Comparison of ENCODE assay signal across 22 cellular contexts in the genomic region with DNA sequence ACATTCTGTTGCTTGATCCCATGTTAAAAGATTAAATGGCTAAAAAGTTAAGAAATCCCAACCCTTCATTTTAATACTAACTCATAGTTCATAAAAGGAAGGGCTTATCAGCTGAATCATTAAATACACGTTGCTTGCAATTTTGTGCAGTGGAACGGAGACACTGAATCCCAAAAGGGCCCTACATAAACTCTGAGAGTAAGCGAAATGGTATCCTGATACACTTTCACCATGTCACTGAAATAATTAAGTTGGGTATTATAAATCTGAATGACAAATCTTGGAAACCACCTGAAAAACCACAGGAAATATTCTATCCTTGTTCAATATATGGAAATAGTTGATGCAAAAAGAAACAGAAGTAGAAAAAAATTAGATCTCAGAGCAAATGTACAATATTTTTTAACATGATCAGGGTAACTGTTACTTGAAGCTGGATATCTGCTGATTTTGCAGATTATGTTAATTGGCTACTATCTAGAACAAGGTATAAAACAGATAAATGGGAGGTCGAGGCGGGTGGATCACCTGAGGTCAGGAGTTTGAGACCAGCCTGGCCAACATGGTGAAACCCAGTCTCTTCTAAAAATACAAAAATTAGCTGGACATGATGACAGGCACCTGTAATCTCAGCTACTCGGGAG. TPM values are rescaled to one million over a fixed set of nuclear protein-coding genes. Genes with fewer than 3 reads are reported as not detected.
DNase-seq lines count a peak whose midpoint lies in the region; ATAC-seq, FAIRE-seq and TF ChIP-seq lines count a peak whose summit lies in the region.
"Had no signal": no experiment of that assay in that cellular context is flagged by ENCODE, and none has a peak within 500 bp of the region (broad histone marks: within the 10 kb centered on the region; RNA-seq: fewer than 3 reads in every experiment).

No MANE protein-coding gene starts in this region.

- H3K4me3 ChIP-seq in A549, result no peak overlapping the region
- H3K4me3 ChIP-seq: breast epithelium, GM23338 had no signal

- ATAC-seq in A549 (no peak), GM19455 (IDR thresholded peaks at IDR 0.05; ENCODE audit: unreplicated experiment) (no peak)
- ATAC-seq in CD4-positive, alpha-beta T cell (ENCODE audit: poor library complexity), result no peak
- ATAC-seq: GM23338, WTC11 had no signal

- no peak for DNase-seq in A549 (ENCODE audit: low read depth in 1 of 2, low spot score in 1 of 2)
- DNase-seq in CD4-positive, alpha-beta T cell, result no peak
- no peak for DNase-seq in activated T-helper 1 cell treated with anti-CD3 and anti-CD28 coated beads, Interleukin-12 subunit alpha, Interleukin-12 subunit beta, Interleukin-2, Interleukin-4 antibody, amounts not matched to agents 30 ng/mL and 10 ng/mL and 1 ng/mL, durations not matched to agents 14 hours and 24 hours and 36 hours (ENCODE audit: low spot score)
- peak; percentile 51 for DNase-seq in iris pigment epithelial cell (ENCODE audit: low read depth)
- DNase-seq in NCI-H2227 (lab: John Stamatoyannopoulos, UW; ENCODE audit: unreplicated experiment), result no peak
- no peak for DNase-seq in H54 (ENCODE audit: insufficient read length, low spot score)
- no peak for DNase-seq in activated CD4-positive, CD25-positive, alpha-beta regulatory T cell treated with anti-CD3 and anti-CD28 coated beads, Interleukin-2, amount 50 U/mL, for 72 hours
- DNase-seq: AML-193; Karpas-422; NCI-H1092 treated with DMSO at 0.1 percent for 48 hours; NCI-H2081 treated with DMSO at 0.1 percent for 48 hours; NCI-H524 treated with DMSO at 0.1 percent for 48 hours; SIG-M5; stimulated activated CD4-positive, alpha-beta T cell treated with anti-CD3 and anti-CD28 coated beads, Interleukin-2, amount 100 ng/mL, for 24 hours had no signal

- no peak for FAIRE-seq in A549 (lab: Jason Lieb, UNC)
- no peak for FAIRE-seq in H54 (lab: Jason Lieb, UNC)

- no peak for TF ChIP-seq RAD21 in A549 (conservative IDR thresholded peaks at IDR 0.05 in 1 of 2, IDR thresholded peaks at IDR 0.05 in 1 of 2)

- peaks cover 57% of the 10 kb centered on the region for H3K36me3 Mint-ChIP-seq in CD4-positive, alpha-beta T cell (ENCODE audit: low read depth)
- H3K36me3 Mint-ChIP-seq in activated T-helper 1 cell treated with anti-CD3 and anti-CD28 coated beads, Interleukin-12 subunit alpha, Interleukin-12 subunit beta, Interleukin-2, Interleukin-4 antibody, amounts not matched to agents 30 ng/mL and 10 ng/mL and 1 ng/mL, durations not matched to agents 14 hours and 24 hours and 36 hours (ENCODE audit: low read depth), result peaks cover 20% of the 10 kb centered on the region

- intact Hi-C loops in CD4-positive, alpha-beta T cell (cut with DNase I, micrococcal nuclease), result no loop called here
- intact Hi-C loops in activated T-helper 1 cell treated with anti-CD3 and anti-CD28 coated beads, Interleukin-12 subunit alpha, Interleukin-12 subunit beta, Interleukin-2, Interleukin-4 antibody, amounts not matched to agents 30 ng/mL and 10 ng/mL and 1 ng/mL, durations not matched to agents 14 hours and 24 hours and 36 hours (cut with micrococcal nuclease), result loop anchor here (2.0 kb wide), 1 partner anchor 99 kb away; no protein-coding TSS in a partner anchor

- POLR2A ChIA-PET in A549 (lab: Yijun Ruan, JAX), result no interaction called here
- POLR2A ChIA-PET in CD4-positive, alpha-beta T cell (lab: Charles Lee), result no interaction called here

- H3K27ac ChIP-seq in A549, result no peak overlapping the region
- no peak overlapping the region for H3K27ac ChIP-seq in CD4-positive, alpha-beta T cell (ENCODE audit: low read depth, low read length)
- H3K27ac ChIP-seq: breast epithelium had no signal

- no peaks in the 10 kb centered on the region for H3K4me1 ChIP-seq in A549
- H3K4me1 ChIP-seq: breast epithelium had no signal

- 56% methylated on average over 6 of the region's 6 CpGs for WGBS in A549 (ENCODE audit: missing lambda C conversion rate)

- no peak overlapping the region for H3K4me2 ChIP-seq in A549
- H3K4me2 ChIP-seq: GM23338 had no signal

- no peak for TF ChIP-seq EP300 in A549 (IDR thresholded peaks at IDR 0.05)

- TF ChIP-seq POLR2A in A549 (IDR thresholded peaks at IDR 0.05; ENCODE audit: low read length) (no peak), H54 (IDR thresholded peaks at IDR 0.05; ENCODE audit: low read depth, low read length) (no peak)

- CTCF ChIA-PET in A549 (lab: Yijun Ruan, JAX), result no interaction called here
- CTCF ChIA-PET in CD4-positive, alpha-beta T cell (lab: Charles Lee), result interaction anchor here (0.7 to 4.3 kb wide), 4 partner anchors 48 to 219 kb away, joined by 3 to 19 read pairs (median 4); a partner anchor contains a TSS

- no peaks in the 10 kb centered on the region for H3K27me3 ChIP-seq in CD4-positive, alpha-beta T cell (ENCODE audit: control insufficient read depth, insufficient read depth, low read length)
- H3K27me3 ChIP-seq: breast epithelium had no signal

- H3K9me3 ChIP-seq in A549, result no peaks in the 10 kb centered on the region
- H3K9me3 ChIP-seq in CD4-positive, alpha-beta T cell (ENCODE audit: control insufficient read depth, low read length), result no peaks in the 10 kb centered on the region
- H3K9me3 ChIP-seq: breast epithelium had no signal

- no peak for TF ChIP-seq CTCF in A549 (IDR thresholded peaks at IDR 0.05)
- TF ChIP-seq CTCF in CD4-positive, alpha-beta T cell (IDR thresholded peaks at IDR 0.05), result no peak

- no peaks in the 10 kb centered on the region for H3K9me3 Mint-ChIP-seq in CD4-positive, alpha-beta T cell
- peaks cover 18% of the 10 kb centered on the region for H3K9me3 Mint-ChIP-seq in activated T-helper 1 cell treated with anti-CD3 and anti-CD28 coated beads, Interleukin-12 subunit alpha, Interleukin-12 subunit beta, Interleukin-2, Interleukin-4 antibody, amounts not matched to agents 30 ng/mL and 10 ng/mL and 1 ng/mL, durations not matched to agents 14 hours and 24 hours and 36 hours

- no peaks in the 10 kb centered on the region for H3K27me3 Mint-ChIP-seq in CD4-positive, alpha-beta T cell
- no peaks in the 10 kb centered on the region for H3K27me3 Mint-ChIP-seq in activated T-helper 1 cell treated with anti-CD3 and anti-CD28 coated beads, Interleukin-12 subunit alpha, Interleukin-12 subunit beta, Interleukin-2, Interleukin-4 antibody, amounts not matched to agents 30 ng/mL and 10 ng/mL and 1 ng/mL, durations not matched to agents 14 hours and 24 hours and 36 hours (ENCODE audit: insufficient read depth)
- H3K27me3 Mint-ChIP-seq: dendritic cell treated with granulocyte-macrophage colony-stimulating factor and Interleukin-4, amounts not matched to agents 40 ng/mL and 50 ng/mL, for 4 days; memory B cell; progenitor cell of endocrine pancreas had no signal

- peak overlapping the region; percentile 2 for H3K27ac Mint-ChIP-seq in CD4-positive, alpha-beta T cell
- peak overlapping the region; percentile 59 for H3K27ac Mint-ChIP-seq in activated T-helper 1 cell treated with anti-CD3 and anti-CD28 coated beads, Interleukin-12 subunit alpha, Interleukin-12 subunit beta, Interleukin-2, Interleukin-4 antibody, amounts not matched to agents 30 ng/mL and 10 ng/mL and 1 ng/mL, durations not matched to agents 14 hours and 24 hours and 36 hours
- H3K27ac Mint-ChIP-seq: dendritic cell treated with granulocyte-macrophage colony-stimulating factor and Interleukin-4, amounts not matched to agents 40 ng/mL and 50 ng/mL, for 4 days; GM23338; memory B cell; progenitor cell of endocrine pancreas; T-helper 1 cell treated with Interleukin-12 subunit alpha and Interleukin-12 subunit beta and Interleukin-4 antibody, amounts not matched to agents 30 μg/mL and 1 μg/mL, for 36 hours; WTC11 had no signal

- H3K4me3 Mint-ChIP-seq in CD4-positive, alpha-beta T cell, result peak overlapping the region; percentile 0
- H3K4me3 Mint-ChIP-seq in activated T-helper 1 cell treated with anti-CD3 and anti-CD28 coated beads, Interleukin-12 subunit alpha, Interleukin-12 subunit beta, Interleukin-2, Interleukin-4 antibody, amounts not matched to agents 30 ng/mL and 10 ng/mL and 1 ng/mL, durations not matched to agents 14 hours and 24 hours and 36 hours, result peak overlapping the region; percentile 0
- H3K4me3 Mint-ChIP-seq: dendritic cell treated with granulocyte-macrophage colony-stimulating factor and Interleukin-4, amounts not matched to agents 40 ng/mL and 50 ng/mL, for 4 days; GM23338; memory B cell; T-helper 1 cell treated with Interleukin-12 subunit alpha and Interleukin-12 subunit beta and Interleukin-4 antibody, amounts not matched to agents 30 μg/mL and 1 μg/mL, for 36 hours; WTC11 had no signal

- peaks cover 91% of the 10 kb centered on the region for H3K4me1 Mint-ChIP-seq in CD4-positive, alpha-beta T cell (ENCODE audit: low read depth)
- peaks cover 45% of the 10 kb centered on the region for H3K4me1 Mint-ChIP-seq in activated T-helper 1 cell treated with anti-CD3 and anti-CD28 coated beads, Interleukin-12 subunit alpha, Interleukin-12 subunit beta, Interleukin-2, Interleukin-4 antibody, amounts not matched to agents 30 ng/mL and 10 ng/mL and 1 ng/mL, durations not matched to agents 14 hours and 24 hours and 36 hours (ENCODE audit: low read depth)
- H3K4me1 Mint-ChIP-seq: GM23338, WTC11 had no signal

TF ChIP-seq in A549, 52 proteins besides CTCF, POLR2A, EP300 and RAD21:
- TF ChIP-seq MAFK (IDR thresholded peaks at IDR 0.05; ENCODE audit: partially characterized antibody) (peak; percentile 83), HOXB13 (CRISPR knock-in tag; IDR thresholded peaks at IDR 0.05; ENCODE audit: low read depth) (no peak)

RNA-seq across cellular contexts. Expression of a gene that starts 55.1 kb away (rescaled TPM):
- polyA plus RNA-seq in A549 (2011; rRNA removed) (2.5 and 3.2 TPM in 2 replicates), A549 (2017; fragmentation: RNase III; extraction: RNeasy Plus Mini Kit Qiagen cat#74134 plus additional on column Dnase treatment) (1.3 to 1.7 TPM (median 1.5 TPM) in 3 replicates)
- 1.3 and 1.9 TPM in 2 replicates for polyA plus RNA-seq in A549 (2012; cell fraction: cytosol; rRNA removed)
- polyA plus RNA-seq in A549 (2012; cell fraction: nucleus; rRNA removed), result 0.99 and 1.9 TPM in 2 replicates
- polyA minus RNA-seq in A549 (2011; rRNA and poly(A)+ RNA removed), result 5.5 and 6.0 TPM in 2 replicates
- total RNA-seq in CD4-positive, alpha-beta T cell, result 10 to 100 TPM; 58.8 to 59.8 TPM
- 10.0 and 10.1 TPM in 2 replicates for total RNA-seq in activated T-helper 1 cell treated with anti-CD3 and anti-CD28 coated beads, Interleukin-12 subunit alpha, Interleukin-12 subunit beta, Interleukin-2, Interleukin-4 antibody, amounts not matched to agents 30 ng/mL and 10 ng/mL and 1 ng/mL, durations not matched to agents 14 hours and 24 hours and 36 hours
